ENCODE assay signal across 20 cellular contexts in genomic region chr5:81145329-81145728, GRCh38.
DNase-seq lines count a peak whose midpoint lies in the region; ATAC-seq, FAIRE-seq and TF ChIP-seq lines count a peak whose summit lies in the region.
"Had no signal": no experiment of that assay in that cellular context is flagged by ENCODE, and none has a peak within 500 bp of the region (broad histone marks: within the 10 kb centered on the region; RNA-seq: fewer than 3 reads in every experiment).

No MANE protein-coding gene starts in this region.

- no peak overlapping the region for H3K27ac ChIP-seq in trophoblast cell (ENCODE audit: low read depth, low read length)

- no peak overlapping the region for H3K4me2 ChIP-seq in trophoblast cell (ENCODE audit: low read length)

- no peak overlapping the region for H3K4me3 Mint-ChIP-seq in immature natural killer cell
- H3K4me3 Mint-ChIP-seq: CD4-positive, CD25-positive, alpha-beta regulatory T cell; HFFc6; IgD-negative memory B cell had no signal

- no peak overlapping the region for H4K12ac ChIP-seq in trophoblast cell (ENCODE audit: low read depth, low read length)

- no peak overlapping the region for H4K91ac ChIP-seq in trophoblast cell (ENCODE audit: low read depth, low read length)

- H3K36me3 Mint-ChIP-seq in immature natural killer cell, result peaks cover 0 to 3% (median 0%) of the 10 kb centered on the region in 3 donors
- H3K36me3 Mint-ChIP-seq: IgD-negative memory B cell had no signal

- WGBS in trophoblast cell (ENCODE audit: extremely low coverage, insufficient coverage, insufficient read length), result no CpG with 5 or more reads among the region's 5 CpGs

- no peak overlapping the region for H3K4me3 ChIP-seq in trophoblast cell (ENCODE audit: low read depth, low read length)

- peaks cover 0 to 5% of the 10 kb centered on the region in 2 experiments for H3K4me1 ChIP-seq in trophoblast cell (ENCODE audit: control insufficient read depth in 1 of 2, insufficient read depth in 2 of 2, low read length in 2 of 2)
- H3K4me1 ChIP-seq: Caco-2 had no signal

- peak; percentile 55 for FAIRE-seq in GM18507 (lab: Jason Lieb, UNC)
- FAIRE-seq: G401.6, GM12891, HepG2 had no signal

- peaks cover 18 to 30% of the 10 kb centered on the region in 2 donors for H3K4me1 Mint-ChIP-seq in immature natural killer cell
- H3K4me1 Mint-ChIP-seq: IgD-negative memory B cell had no signal

- H3K14ac ChIP-seq in trophoblast cell (ENCODE audit: low read length), result no peak overlapping the region

- no peak overlapping the region for H2BK5ac ChIP-seq in trophoblast cell (ENCODE audit: low read depth, low read length, poor library complexity)

- H3K36me3 ChIP-seq in trophoblast cell (ENCODE audit: control insufficient read depth in 1 of 2, insufficient read depth in 2 of 2, low read length in 2 of 2), result peaks cover 5 to 13% of the 10 kb centered on the region in 2 experiments
- H3K36me3 ChIP-seq: BE2C had no signal

- H3K18ac ChIP-seq in trophoblast cell (ENCODE audit: low read length), result peak overlapping the region; percentile 11

- no peak overlapping the region for H3K23ac ChIP-seq in trophoblast cell (ENCODE audit: low read length)

- H2AFZ ChIP-seq in trophoblast cell (ENCODE audit: insufficient read depth, low read length, poor library complexity), result no peak overlapping the region

- H3K4ac ChIP-seq in trophoblast cell (ENCODE audit: low read depth, low read length), result no peak overlapping the region

- peaks cover 0 to 8% (median 0%) of the 10 kb centered on the region in 3 donors for H3K27me3 Mint-ChIP-seq in immature natural killer cell (ENCODE audit: low read depth in 3 of 3)

- TF ChIP-seq CTCF in GM20000 (IDR thresholded peaks at IDR 0.05; ENCODE audit: extremely low read depth, missing control alignments), result no peak

- peak; percentile 74 for ATAC-seq in HG03175 (IDR thresholded peaks at IDR 0.05; ENCODE audit: unreplicated experiment)
- ATAC-seq: HCT116, HepG2 had no signal

- H3K79me2 ChIP-seq in trophoblast cell (ENCODE audit: control insufficient read depth, insufficient read depth, low read length, poor library complexity), result no peaks in the 10 kb centered on the region

- H2AK5ac ChIP-seq in trophoblast cell (ENCODE audit: low read length), result no peak overlapping the region

- H4K8ac ChIP-seq in trophoblast cell (ENCODE audit: low read depth, low read length), result no peak overlapping the region

- H3K9me3 Mint-ChIP-seq in immature natural killer cell, result no peaks in the 10 kb centered on the region
- H3K9me3 Mint-ChIP-seq: HFFc6, IgD-negative memory B cell had no signal

- H3K27ac Mint-ChIP-seq in immature natural killer cell, result no peak overlapping the region
- H3K27ac Mint-ChIP-seq: HFFc6 had no signal

- no peaks in the 10 kb centered on the region for H3K9me3 ChIP-seq in trophoblast cell (ENCODE audit: insufficient read depth, low read depth, low read length)
- H3K9me3 ChIP-seq: BE2C, Caco-2 had no signal

- peaks cover 2% of the 10 kb centered on the region for H3K79me1 ChIP-seq in trophoblast cell (ENCODE audit: low read length)

- H3K9ac ChIP-seq in trophoblast cell (ENCODE audit: low read length), result no peak overlapping the region

- H3K27me3 ChIP-seq in trophoblast cell (ENCODE audit: insufficient read depth, low read length), result no peaks in the 10 kb centered on the region
- H3K27me3 ChIP-seq: BE2C had no signal

- DNase-seq in GM18507 (ENCODE audit: extremely low spot score, insufficient read length, low read depth), result no peak
- DNase-seq in immature natural killer cell, result peak in 2 of 3 donors; percentile 5 to 18
- no peak for DNase-seq in trophoblast cell
- no peak for DNase-seq in GM20000 (ENCODE audit: low spot score)
- DNase-seq in activated CD4-positive, alpha-beta T cell treated with anti-CD3 and anti-CD28 coated beads for 4 hours, result no peak
- DNase-seq in AG08396 (ENCODE audit: low spot score), result no peak
- DNase-seq: BE2C; C1 segment of cervical spinal cord; Caco-2; CD4-positive, CD25-positive, alpha-beta regulatory T cell; GOT3; H7; HFFc6; KG1 had no signal

- H2BK120ac ChIP-seq in trophoblast cell (ENCODE audit: insufficient read depth, low read length, poor library complexity), result no peak overlapping the region

- no peak overlapping the region for H2BK12ac ChIP-seq in trophoblast cell (ENCODE audit: low read length)

Comparison
In these comparisons a context has a peak if more than half of its experiments do, and no peak if none do; other contexts are left out.
1. DNase-seq: peak in immature natural killer cell (2 of 3); none in GM18507 (single experiment), trophoblast cell (0 of 2), GM20000 (single experiment), activated CD4-positive, alpha-beta T cell treated with anti-CD3 and anti-CD28 coated beads for 4 hours (0 of 2) and AG08396 (single experiment).